8 cellular contexts compared by ENCODE assay signal in genomic region chr15:59918994-59919951, GRCh38.
DNase-seq lines count a peak whose midpoint lies in the region; ATAC-seq lines count a peak whose summit lies in the region.

No MANE protein-coding gene starts in this region.

- H3K9me3 Mint-ChIP-seq in activated naive CD8-positive, alpha-beta T cell treated with anti-CD3 and anti-CD28 coated beads, Interleukin-2, amount 10 ng/mL, durations not matched to agents 7 days and 5 days, result no peaks in the 10 kb centered on the region

- DNase-seq in Caki2 (ENCODE audit: low read depth) (peak; percentile 59), COLO829 (ENCODE audit: low spot score) (no peak), NCI-H146 (lab: John Stamatoyannopoulos, UW) (no peak), NCI-H510A treated with DMSO at 0.1 percent for 48 hours (lab: John Stamatoyannopoulos, UW) (no peak)
- peak; percentile 57 for DNase-seq in activated naive CD8-positive, alpha-beta T cell treated with anti-CD3 and anti-CD28 coated beads, Interleukin-2, amount 10 ng/mL, durations not matched to agents 7 days and 5 days
- peak; percentile 16 to 46 (median 39) for DNase-seq in stimulated activated CD4-positive, alpha-beta T cell treated with anti-CD3 and anti-CD28 coated beads, TNF-alpha, amount 100 ng/mL, for 24 hours (ENCODE audit: low read depth in 3 of 3)

- H3K4me1 Mint-ChIP-seq in activated naive CD8-positive, alpha-beta T cell treated with anti-CD3 and anti-CD28 coated beads, Interleukin-2, amount 10 ng/mL, durations not matched to agents 7 days and 5 days, result peaks cover 38% of the 10 kb centered on the region

- H3K36me3 ChIP-seq in KOPT-K1 (ENCODE audit: insufficient read depth, low read length), result no peaks in the 10 kb centered on the region

- peak overlapping the region; percentile 3 for H3K27ac ChIP-seq in KOPT-K1 (ENCODE audit: low read depth, low read length, poor library complexity, severe bottlenecking)

- H3K27me3 Mint-ChIP-seq in activated naive CD8-positive, alpha-beta T cell treated with anti-CD3 and anti-CD28 coated beads, Interleukin-2, amount 10 ng/mL, durations not matched to agents 7 days and 5 days, result peaks cover 13% of the 10 kb centered on the region

- peak overlapping the region; percentile 99 for H3K27ac Mint-ChIP-seq in activated naive CD8-positive, alpha-beta T cell treated with anti-CD3 and anti-CD28 coated beads, Interleukin-2, amount 10 ng/mL, durations not matched to agents 7 days and 5 days

- POLR2A ChIA-PET in activated naive CD8-positive, alpha-beta T cell treated with anti-CD3 and anti-CD28 coated beads, Interleukin-2, amount 10 ng/mL, durations not matched to agents 7 days and 5 days (lab: Charles Lee), result interaction anchor here (1.4 to 3.3 kb wide), 5 partner anchors 58 to 208 kb away, joined by 5 to 12 read pairs (median 8); partner anchors contain the start of gene FOXB1

- ATAC-seq in GM21526 (IDR thresholded peaks at IDR 0.05; ENCODE audit: low FRiP score, unreplicated experiment), result peak; percentile 76
- ATAC-seq in activated naive CD8-positive, alpha-beta T cell treated with anti-CD3 and anti-CD28 coated beads, Interleukin-2, amount 10 ng/mL, durations not matched to agents 7 days and 5 days (ENCODE audit: low read depth), result peak; percentile 92

- H3K4me3 Mint-ChIP-seq in activated naive CD8-positive, alpha-beta T cell treated with anti-CD3 and anti-CD28 coated beads, Interleukin-2, amount 10 ng/mL, durations not matched to agents 7 days and 5 days, result peak overlapping the region; percentile 68

- in situ Hi-C loops in Caki2 (cut with HindIII; ENCODE audit: low pct_unique_long_range_greater_than_20kb, low sequenced_read_pairs), result no loop called here

- no peaks in the 10 kb centered on the region for H3K9me3 ChIP-seq in KOPT-K1 (ENCODE audit: insufficient read depth, low read length, poor library complexity, severe bottlenecking)

- no peaks in the 10 kb centered on the region for H3K36me3 Mint-ChIP-seq in activated naive CD8-positive, alpha-beta T cell treated with anti-CD3 and anti-CD28 coated beads, Interleukin-2, amount 10 ng/mL, durations not matched to agents 7 days and 5 days

Comparison
In these comparisons a context has a peak if more than half of its experiments do, and no peak if none do; other contexts are left out.
1. DNase-seq: peak in Caki2 (single experiment), activated naive CD8-positive, alpha-beta T cell treated with anti-CD3 and anti-CD28 coated beads, Interleukin-2, amount 10 ng/mL, durations not matched to agents 7 days and 5 days (single experiment) and stimulated activated CD4-positive, alpha-beta T cell treated with anti-CD3 and anti-CD28 coated beads, TNF-alpha, amount 100 ng/mL, for 24 hours (3 of 3); none in COLO829 (single experiment), NCI-H146 (single experiment) and NCI-H510A treated with DMSO at 0.1 percent for 48 hours (single experiment).